Comparison of ENCODE assay signal across 26 cellular contexts in the genomic region with DNA sequence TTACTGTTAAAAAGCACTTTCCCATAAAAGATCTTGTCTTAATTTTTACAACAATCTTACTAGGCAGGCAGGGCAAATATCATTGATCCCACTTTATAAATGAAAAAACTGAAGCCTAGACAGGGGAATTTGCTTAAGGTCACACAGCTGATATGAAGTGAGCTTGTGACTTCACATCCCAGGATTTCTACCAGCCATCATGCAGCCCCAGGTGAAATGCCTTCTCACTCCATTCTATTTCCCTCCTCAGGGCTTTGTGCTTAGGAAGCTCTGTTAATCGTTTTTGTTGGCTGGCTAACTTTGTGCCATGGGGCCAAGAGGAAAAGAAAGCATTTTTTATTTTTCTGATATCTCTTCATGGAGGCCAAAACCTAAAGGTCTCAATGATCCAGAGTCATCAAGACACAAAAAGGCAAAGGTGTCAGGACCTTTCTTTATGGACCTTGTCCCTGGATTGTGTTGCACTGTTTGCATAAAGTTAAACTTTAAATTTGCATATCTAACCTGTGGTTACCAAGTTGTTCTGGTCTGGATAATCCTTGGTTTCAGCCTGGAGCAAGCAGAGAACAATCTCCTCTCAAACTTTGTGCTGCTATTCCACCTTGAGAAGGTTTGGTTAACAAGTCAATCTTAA. TPM values are rescaled to one million over a fixed set of nuclear protein-coding genes. Genes with fewer than 3 reads are reported as not detected.
DNase-seq lines count a peak whose midpoint lies in the region; ATAC-seq and TF ChIP-seq lines count a peak whose summit lies in the region.
"Had no signal": no experiment of that assay in that cellular context is flagged by ENCODE, and none has a peak within 500 bp of the region (broad histone marks: within the 10 kb centered on the region; RNA-seq: fewer than 3 reads in every experiment).

No MANE protein-coding gene starts in this region.

- no peak overlapping the region for H3K4me3 Mint-ChIP-seq in mesothelial cell of epicardium
- H3K4me3 Mint-ChIP-seq: activated CD4-positive, alpha-beta T cell treated with anti-CD3 and anti-CD28 coated beads for 36 hours; activated naive CD8-positive, alpha-beta T cell treated with anti-CD3 and anti-CD28 coated beads, Interleukin-2, amount 50 U/mL, for 24 hours; CD8-positive, alpha-beta memory T cell; central memory CD8-positive, alpha-beta T cell; naive thymus-derived CD4-positive, alpha-beta T cell; T-helper 1 cell treated with Interleukin-12 subunit alpha and Interleukin-12 subunit beta and Interleukin-4 antibody, amounts not matched to agents 30 μg/mL and 1 μg/mL, for 36 hours had no signal

- H3K4me1 ChIP-seq in HUES48 (ENCODE audit: control insufficient read depth, insufficient read depth, low read length) (peaks cover 36% of the 10 kb centered on the region), colonic mucosa (no peaks in the 10 kb centered on the region), liver (ENCODE audit: control insufficient read depth in 4 of 4, insufficient read depth in 4 of 4, low read length in 3 of 4) (peaks cover 5 to 16% (median 11%) of the 10 kb centered on the region in 4 donors)
- H3K4me1 ChIP-seq: right atrium auricular region had no signal

- peaks cover 5% of the 10 kb centered on the region for H3K4me1 Mint-ChIP-seq in mesothelial cell of epicardium
- H3K4me1 Mint-ChIP-seq: central memory CD8-positive, alpha-beta T cell had no signal

- H3K9ac ChIP-seq in HUES48 (ENCODE audit: low read depth, low read length): no peak overlapping the region
- H3K9ac ChIP-seq in colonic mucosa (ENCODE audit: low read depth in 2 of 2, low read length in 2 of 2): no peak overlapping the region
- H3K9ac ChIP-seq in liver (ENCODE audit: low read depth in 1 of 2, low read length in 2 of 2): no peak overlapping the region

- intact Hi-C loops in colonic mucosa (cut with DNase I): no loop called here

- H3K27me3 ChIP-seq in HUES48 (ENCODE audit: control insufficient read depth, insufficient read depth, low read length) (no peaks in the 10 kb centered on the region), colonic mucosa (no peaks in the 10 kb centered on the region), liver (ENCODE audit: control insufficient read depth in 4 of 4, insufficient read depth in 4 of 4, low read length in 3 of 4) (no peaks in the 10 kb centered on the region)
- H3K27me3 ChIP-seq: right atrium auricular region had no signal

- H3K9me3 Mint-ChIP-seq in mesothelial cell of epicardium: no peaks in the 10 kb centered on the region
- H3K9me3 Mint-ChIP-seq: activated naive CD8-positive, alpha-beta T cell treated with anti-CD3 and anti-CD28 coated beads, Interleukin-2, amount 50 U/mL, for 24 hours; central memory CD8-positive, alpha-beta T cell; T-helper 1 cell treated with Interleukin-12 subunit alpha and Interleukin-12 subunit beta and Interleukin-4 antibody, amounts not matched to agents 30 μg/mL and 1 μg/mL, for 36 hours had no signal

- no peaks in the 10 kb centered on the region for H3K27me3 Mint-ChIP-seq in mesothelial cell of epicardium (ENCODE audit: low read depth)
- H3K27me3 Mint-ChIP-seq: activated CD4-positive, alpha-beta T cell treated with anti-CD3 and anti-CD28 coated beads for 36 hours; central memory CD8-positive, alpha-beta T cell had no signal

- H3K27ac ChIP-seq in HUES48 (ENCODE audit: low read depth, low read length) (peak overlapping the region; percentile 60), colonic mucosa (peak overlapping the region; percentile 40), liver (ENCODE audit: low read depth in 1 of 2, low read length in 2 of 2) (no peak overlapping the region)
- H3K27ac ChIP-seq: right atrium auricular region, SK-N-MC had no signal

- WGBS in liver: 9% methylated on average over 1 of the region's 1 CpG

- peak; percentile 29 to 30 for TF ChIP-seq RAD21 in liver (IDR thresholded peaks at IDR 0.05)

- no peak overlapping the region for H3K4me3 ChIP-seq in HUES48 (ENCODE audit: low read depth, low read length)
- no peak overlapping the region for H3K4me3 ChIP-seq in colonic mucosa
- H3K4me3 ChIP-seq in liver (ENCODE audit: low read depth in 1 of 3, low read length in 3 of 3): no peak overlapping the region
- H3K4me3 ChIP-seq: right atrium auricular region, SK-N-MC had no signal

- ATAC-seq in GM21825 (IDR thresholded peaks at IDR 0.05; ENCODE audit: unreplicated experiment): no peak
- ATAC-seq: activated CD4-positive, alpha-beta T cell treated with anti-CD3 and anti-CD28 coated beads for 36 hours; activated naive CD8-positive, alpha-beta T cell treated with anti-CD3 and anti-CD28 coated beads, Interleukin-2, amount 50 U/mL, for 24 hours; left cardiac atrium; naive thymus-derived CD4-positive, alpha-beta T cell; stimulated activated naive CD8-positive, alpha-beta T cell treated with anti-CD3 and anti-CD28 coated beads, Interleukin-15, Interleukin-2, amounts not matched to agents 100 U/mL and 50 U/mL, for 24 hours had no signal

- H3K36me3 ChIP-seq in HUES48 (ENCODE audit: control insufficient read depth, insufficient read depth, low read length) (no peaks in the 10 kb centered on the region), colonic mucosa (no peaks in the 10 kb centered on the region), liver (ENCODE audit: control insufficient read depth in 4 of 4, insufficient read depth in 3 of 4, low read depth in 1 of 4, low read length in 3 of 4) (no peaks in the 10 kb centered on the region)
- H3K36me3 ChIP-seq: right atrium auricular region had no signal

- H3K27ac Mint-ChIP-seq in mesothelial cell of epicardium: no peak overlapping the region
- H3K27ac Mint-ChIP-seq: activated CD4-positive, alpha-beta T cell treated with anti-CD3 and anti-CD28 coated beads for 36 hours; activated naive CD8-positive, alpha-beta T cell treated with anti-CD3 and anti-CD28 coated beads, Interleukin-2, amount 50 U/mL, for 24 hours; naive thymus-derived CD4-positive, alpha-beta T cell; T-helper 1 cell treated with Interleukin-12 subunit alpha and Interleukin-12 subunit beta and Interleukin-4 antibody, amounts not matched to agents 30 μg/mL and 1 μg/mL, for 36 hours had no signal

- no peak for TF ChIP-seq CTCF in colonic mucosa (IDR thresholded peaks at IDR 0.05)
- TF ChIP-seq CTCF in liver (IDR thresholded peaks at IDR 0.05; ENCODE audit: low read depth, low read length, missing input control): no peak
- TF ChIP-seq CTCF in mesothelial cell of epicardium (IDR thresholded peaks at IDR 0.05; ENCODE audit: unreplicated experiment): no peak

- DNase-seq in colonic mucosa: no peak
- no peak for DNase-seq in mesothelial cell of epicardium (ENCODE audit: low spot score in 2 of 2, unreplicated experiment in 2 of 2)
- DNase-seq in NCI-H1694 treated with DMSO at 0.1 percent for 48 hours (lab: John Stamatoyannopoulos, UW): no peak
- DNase-seq in AML-193 (lab: John Stamatoyannopoulos, UW): no peak
- DNase-seq: activated CD4-positive, alpha-beta T cell treated with anti-CD3 and anti-CD28 coated beads for 36 hours; activated effector memory CD4-positive, alpha-beta T cell treated with anti-CD3 and anti-CD28 coated beads, Interleukin-2, amount 50 U/mL, for 16 hours; activated naive CD8-positive, alpha-beta T cell treated with anti-CD3 and anti-CD28 coated beads, Interleukin-2, amount 50 U/mL, for 24 hours; CD8-positive, alpha-beta memory T cell; DMS53; GF-D8; HCEC 1CT; left cardiac atrium; mesenchymal stem cell; MM.1S; naive thymus-derived CD4-positive, alpha-beta T cell; NCI-H1417 treated with DMSO at 0.1 percent for 48 hours; NCI-H510A; RPMI8226; stimulated activated naive CD8-positive, alpha-beta T cell treated with anti-CD3 and anti-CD28 coated beads, Interleukin-15, Interleukin-2, amounts not matched to agents 100 U/mL and 50 U/mL, for 24 hours had no signal

- H3K9me3 ChIP-seq in HUES48 (ENCODE audit: control insufficient read depth, insufficient read depth, low read length): no peaks in the 10 kb centered on the region
- no peaks in the 10 kb centered on the region for H3K9me3 ChIP-seq in colonic mucosa
- no peaks in the 10 kb centered on the region for H3K9me3 ChIP-seq in liver (ENCODE audit: control insufficient read depth in 4 of 4, low read length in 3 of 4)
- H3K9me3 ChIP-seq: right atrium auricular region had no signal

- H3K36me3 Mint-ChIP-seq in mesothelial cell of epicardium: no peaks in the 10 kb centered on the region

TF ChIP-seq in liver, 16 proteins besides CTCF, POLR2A, EP300 and RAD21 (continues in another document):
- no peak for TF ChIP-seq EGR1 (IDR thresholded peaks at IDR 0.05; ENCODE audit: low read depth in 2 of 2)
- peak; percentile 55 for TF ChIP-seq NR2F2 (IDR thresholded peaks at IDR 0.05)
- TF ChIP-seq HNF4G (IDR thresholded peaks at IDR 0.05): peak; percentile 78
- TF ChIP-seq, protein P1, sequence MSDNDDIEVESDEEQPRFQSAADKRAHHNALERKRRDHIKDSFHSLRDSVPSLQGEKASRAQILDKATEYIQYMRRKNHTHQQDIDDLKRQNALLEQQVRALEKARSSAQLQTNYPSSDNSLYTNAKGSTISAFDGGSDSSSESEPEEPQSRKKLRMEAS (IDR thresholded peaks at IDR 0.05): no peak
- TF ChIP-seq SP1 (IDR thresholded peaks at IDR 0.05): peak; percentile 86
- TF ChIP-seq, protein P2, sequence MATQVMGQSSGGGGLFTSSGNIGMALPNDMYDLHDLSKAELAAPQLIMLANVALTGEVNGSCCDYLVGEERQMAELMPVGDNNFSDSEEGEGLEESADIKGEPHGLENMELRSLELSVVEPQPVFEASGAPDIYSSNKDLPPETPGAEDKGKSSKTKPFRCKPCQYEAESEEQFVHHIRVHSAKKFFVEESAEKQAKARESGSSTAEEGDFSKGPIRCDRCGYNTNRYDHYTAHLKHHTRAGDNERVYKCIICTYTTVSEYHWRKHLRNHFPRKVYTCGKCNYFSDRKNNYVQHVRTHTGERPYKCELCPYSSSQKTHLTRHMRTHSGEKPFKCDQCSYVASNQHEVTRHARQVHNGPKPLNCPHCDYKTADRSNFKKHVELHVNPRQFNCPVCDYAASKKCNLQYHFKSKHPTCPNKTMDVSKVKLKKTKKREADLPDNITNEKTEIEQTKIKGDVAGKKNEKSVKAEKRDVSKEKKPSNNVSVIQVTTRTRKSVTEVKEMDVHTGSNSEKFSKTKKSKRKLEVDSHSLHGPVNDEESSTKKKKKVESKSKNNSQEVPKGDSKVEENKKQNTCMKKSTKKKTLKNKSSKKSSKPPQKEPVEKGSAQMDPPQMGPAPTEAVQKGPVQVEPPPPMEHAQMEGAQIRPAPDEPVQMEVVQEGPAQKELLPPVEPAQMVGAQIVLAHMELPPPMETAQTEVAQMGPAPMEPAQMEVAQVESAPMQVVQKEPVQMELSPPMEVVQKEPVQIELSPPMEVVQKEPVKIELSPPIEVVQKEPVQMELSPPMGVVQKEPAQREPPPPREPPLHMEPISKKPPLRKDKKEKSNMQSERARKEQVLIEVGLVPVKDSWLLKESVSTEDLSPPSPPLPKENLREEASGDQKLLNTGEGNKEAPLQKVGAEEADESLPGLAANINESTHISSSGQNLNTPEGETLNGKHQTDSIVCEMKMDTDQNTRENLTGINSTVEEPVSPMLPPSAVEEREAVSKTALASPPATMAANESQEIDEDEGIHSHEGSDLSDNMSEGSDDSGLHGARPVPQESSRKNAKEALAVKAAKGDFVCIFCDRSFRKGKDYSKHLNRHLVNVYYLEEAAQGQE (IDR thresholded peaks at IDR 0.05): peak; percentile 61

RNA-seq across cellular contexts. Expression of a gene that starts 44.8 kb away (rescaled TPM):
- 10 to 100 TPM; 24.6 TPM for total RNA-seq in colonic mucosa
- total RNA-seq in liver: 10 to 100 TPM; 11.6 to 14.6 TPM
- polyA plus RNA-seq in liver: 10 to 100 TPM in 1 of 2 donors, 1 to 10 TPM in 1; 6.5 to 10.2 TPM
- total RNA-seq in mesothelial cell of epicardium: 50.9 to 57.3 TPM (median 56.0 TPM) in 3 replicates

Comparison
In these comparisons a context has a peak if more than half of its experiments do, and no peak if none do; other contexts are left out.
1. H3K27ac ChIP-seq: peak in HUES48 (single experiment) and colonic mucosa (single experiment); none in liver (0 of 2).